Comparison of ENCODE assay signal across 1 cellular context in genomic region chr2:210170442-210171303, GRCh38.
TF ChIP-seq lines count a peak whose summit lies in the region.

No MANE protein-coding gene starts in this region.

TF ChIP-seq in K562, 482 proteins besides CTCF, POLR2A, EP300 and RAD21 (continued from another document and continues in another):
- TF ChIP-seq USF1 (CRISPR knock-in tag; IDR thresholded peaks at IDR 0.05) = peak; percentile 92
- TF ChIP-seq PRMT5 (CRISPR knock-in tag; IDR thresholded peaks at IDR 0.05) = no peak
- peak; percentile 64; the same call in 1 of the 2 replicates for TF ChIP-seq SUPT5H (IDR thresholded peaks at IDR 0.05)
- no peak for TF ChIP-seq ZNF551 (CRISPR knock-in tag; IDR thresholded peaks at IDR 0.05)
- TF ChIP-seq ARID4B (CRISPR knock-in tag; IDR thresholded peaks at IDR 0.05) = peak; percentile 15; the same call in 1 of the 2 replicates
- no peak for TF ChIP-seq KHSRP (IDR thresholded peaks at IDR 0.05)
- TF ChIP-seq ZNF175 (CRISPR knock-in tag; IDR thresholded peaks at IDR 0.05; ENCODE audit: low read depth) = no peak
- no peak for TF ChIP-seq MYBL2 (IDR thresholded peaks at IDR 0.05; ENCODE audit: low read depth)
- TF ChIP-seq MYBL2 (CRISPR knock-in tag; IDR thresholded peaks at IDR 0.05; ENCODE audit: borderline replicate concordance) = no peak
- TF ChIP-seq REST (CRISPR knock-in tag; IDR thresholded peaks at IDR 0.05; ENCODE audit: low read depth) = no peak
- TF ChIP-seq RNF219 (CRISPR knock-in tag; IDR thresholded peaks at IDR 0.05) = no peak
- TF ChIP-seq GTF2A2 (tag; IDR thresholded peaks at IDR 0.05) = no peak
- TF ChIP-seq BHLHE40 (IDR thresholded peaks at IDR 0.05; ENCODE audit: low read length) = peak; percentile 19; the same call in 1 of the 2 replicates
- TF ChIP-seq PHF21A (IDR thresholded peaks at IDR 0.05; ENCODE audit: borderline replicate concordance, low read depth) = no peak
- no peak for TF ChIP-seq HEY1 (CRISPR knock-in tag; IDR thresholded peaks at IDR 0.05; ENCODE audit: borderline replicate concordance)
- TF ChIP-seq ZNF512 (tag; IDR thresholded peaks at IDR 0.05) = no peak
- no peak for TF ChIP-seq THAP12 (CRISPR knock-in tag; IDR thresholded peaks at IDR 0.05)
- TF ChIP-seq BRCA1 (IDR thresholded peaks at IDR 0.05) = no peak
- TF ChIP-seq BRCA1 (CRISPR knock-in tag; IDR thresholded peaks at IDR 0.05) = no peak
- TF ChIP-seq ZNF354B (CRISPR knock-in tag; IDR thresholded peaks at IDR 0.05) = no peak
- TF ChIP-seq ZBED1 (IDR thresholded peaks at IDR 0.05) = no peak
- peak; percentile 55; the same call in 1 of the 2 replicates for TF ChIP-seq PHF8 (IDR thresholded peaks at IDR 0.05; ENCODE audit: borderline replicate concordance, low read length)
- peak; percentile 87 to 89 for TF ChIP-seq NRF1 (conservative IDR thresholded peaks at IDR 0.05 in 1 of 2, IDR thresholded peaks at IDR 0.05 in 1 of 2)
- TF ChIP-seq POLR3G (IDR thresholded peaks at IDR 0.05; ENCODE audit: extremely low read depth, insufficient read length, insufficient replicate concordance) = no peak
- no peak for TF ChIP-seq RBM25 (IDR thresholded peaks at IDR 0.05; ENCODE audit: low read depth, low read length, severe bottlenecking)
- TF ChIP-seq ZNF717 (CRISPR knock-in tag; IDR thresholded peaks at IDR 0.05) = no peak
- no peak for TF ChIP-seq HNRNPK (IDR thresholded peaks at IDR 0.05; ENCODE audit: low read depth, low read length, poor library complexity, severe bottlenecking)
- no peak for TF ChIP-seq NFE2 (IDR thresholded peaks at IDR 0.05; ENCODE audit: low read depth)
- TF ChIP-seq ERF (CRISPR knock-in tag; IDR thresholded peaks at IDR 0.05) = no peak
- TF ChIP-seq ZNF121 (CRISPR knock-in tag; conservative IDR thresholded peaks at IDR 0.05) = no peak
- no peak for TF ChIP-seq ZBTB26 (CRISPR knock-in tag; IDR thresholded peaks at IDR 0.05)
- TF ChIP-seq RBFOX2 (IDR thresholded peaks at IDR 0.05; ENCODE audit: low read depth, low read length) = peak; percentile 66
- no peak for TF ChIP-seq NFE2L1 (tag; IDR thresholded peaks at IDR 0.05; ENCODE audit: borderline replicate concordance, low read depth)
- TF ChIP-seq MTA3 (IDR thresholded peaks at IDR 0.05; ENCODE audit: borderline replicate concordance) = no peak
- no peak; the same call in 1 of the 2 replicates for TF ChIP-seq TFAP4 (CRISPR knock-in tag; IDR thresholded peaks at IDR 0.05; ENCODE audit: borderline replicate concordance)
- peak; percentile 31; the same call in 1 of the 2 replicates for TF ChIP-seq JUND (IDR thresholded peaks at IDR 0.05; ENCODE audit: borderline replicate concordance, low read depth, low read length)
- no peak for TF ChIP-seq JUND (tag; IDR thresholded peaks at IDR 0.05; ENCODE audit: borderline replicate concordance, low read depth, low read length)
- no peak for TF ChIP-seq ZNF217 (CRISPR knock-in tag; IDR thresholded peaks at IDR 0.05)
- TF ChIP-seq ZNF274 (IDR thresholded peaks at IDR 0.05; ENCODE audit: borderline replicate concordance, low read depth, low read length) = no peak
- TF ChIP-seq TAF15 (IDR thresholded peaks at IDR 0.05; ENCODE audit: low read depth, low read length) = no peak
- TF ChIP-seq ZNF445 (CRISPR knock-in tag; IDR thresholded peaks at IDR 0.05; ENCODE audit: low read depth) = no peak
- TF ChIP-seq AFF1 (IDR thresholded peaks at IDR 0.05; ENCODE audit: low read depth in 1 of 2, partially characterized antibody in 2 of 2) = no peak
